In genomic region chr7:157047148-157047547, GRCh38 we compare ENCODE assay signal across 18 cellular contexts. TPM values are rescaled to one million over a fixed set of nuclear protein-coding genes. Genes with fewer than 3 reads are reported as not detected.
DNase-seq lines count a peak whose midpoint lies in the region; ATAC-seq and TF ChIP-seq lines count a peak whose summit lies in the region.
"Had no signal": no experiment of that assay in that cellular context is flagged by ENCODE, and none has a peak within 500 bp of the region (broad histone marks: within the 10 kb centered on the region; RNA-seq: fewer than 3 reads in every experiment).

No MANE protein-coding gene starts in this region.

- H3K4me1 Mint-ChIP-seq in activated CD4-positive, alpha-beta memory T cell treated with anti-CD3 and anti-CD28 coated beads, Interleukin-2, amount 10 ng/mL, durations not matched to agents 7 days and 5 days = no peaks in the 10 kb centered on the region

- H3K27me3 Mint-ChIP-seq in activated CD4-positive, alpha-beta memory T cell treated with anti-CD3 and anti-CD28 coated beads, Interleukin-2, amount 10 ng/mL, durations not matched to agents 7 days and 5 days = peaks cover 1% of the 10 kb centered on the region

- peak; percentile 34 for DNase-seq in ACHN
- peak; percentile 8 for DNase-seq in HEK293T (ENCODE audit: extremely low spot score)
- peak; percentile 25 for DNase-seq in ecto neural progenitor cell (ENCODE audit: low spot score)
- DNase-seq in kidney tubule cell (ENCODE audit: low spot score) = peak; percentile 76
- no peak for DNase-seq in activated CD4-positive, alpha-beta memory T cell treated with anti-CD3 and anti-CD28 coated beads, Interleukin-2, amount 10 ng/mL, durations not matched to agents 7 days and 5 days
- DNase-seq: BE2C, Kasumi-1, NCI-H1417, NCI-H1930, NCI-H2171, NCI-H446 treated with DMSO at 0.1 percent for 48 hours, NCI-H774, Peyer's patch, SHP77 had no signal

- H3K36me3 Mint-ChIP-seq in activated CD4-positive, alpha-beta memory T cell treated with anti-CD3 and anti-CD28 coated beads, Interleukin-2, amount 10 ng/mL, durations not matched to agents 7 days and 5 days (ENCODE audit: low read depth) = no peaks in the 10 kb centered on the region
- H3K36me3 Mint-ChIP-seq: CD8-positive, alpha-beta T cell had no signal

- no peak overlapping the region for H3K4me3 Mint-ChIP-seq in activated CD4-positive, alpha-beta memory T cell treated with anti-CD3 and anti-CD28 coated beads, Interleukin-2, amount 10 ng/mL, durations not matched to agents 7 days and 5 days
- H3K4me3 Mint-ChIP-seq: CD8-positive, alpha-beta T cell had no signal

- POLR2A ChIA-PET in HEK293T (lab: Yijun Ruan, JAX) = interaction anchor here (0.7 kb wide), 1 partner anchor 36 kb away, joined by 3 read pairs; the partner anchor contains the start of gene MNX1
- POLR2A ChIA-PET in activated CD4-positive, alpha-beta memory T cell treated with anti-CD3 and anti-CD28 coated beads, Interleukin-2, amount 10 ng/mL, durations not matched to agents 7 days and 5 days (lab: Charles Lee) = no interaction called here

- in situ Hi-C loops in ACHN (cut with HindIII; ENCODE audit: low pct_ligation_motif_present, low pct_unique_long_range_greater_than_20kb, low sequenced_read_pairs) = no loop called here

- H3K27ac Mint-ChIP-seq in activated CD4-positive, alpha-beta memory T cell treated with anti-CD3 and anti-CD28 coated beads, Interleukin-2, amount 10 ng/mL, durations not matched to agents 7 days and 5 days = no peak overlapping the region
- H3K27ac Mint-ChIP-seq: CD8-positive, alpha-beta T cell had no signal

- H3K9me3 Mint-ChIP-seq in activated CD4-positive, alpha-beta memory T cell treated with anti-CD3 and anti-CD28 coated beads, Interleukin-2, amount 10 ng/mL, durations not matched to agents 7 days and 5 days = no peaks in the 10 kb centered on the region
- H3K9me3 Mint-ChIP-seq: CD8-positive, alpha-beta T cell had no signal

- CTCF ChIA-PET in HEK293T (lab: Yijun Ruan, JAX) = no interaction called here
- CTCF ChIA-PET in activated CD4-positive, alpha-beta memory T cell treated with anti-CD3 and anti-CD28 coated beads, Interleukin-2, amount 10 ng/mL, durations not matched to agents 7 days and 5 days (lab: Charles Lee) = no interaction called here

- no peak for ATAC-seq in GM19467 (IDR thresholded peaks at IDR 0.05; ENCODE audit: unreplicated experiment)
- no peak for ATAC-seq in GM19452 (IDR thresholded peaks at IDR 0.05; ENCODE audit: unreplicated experiment)
- ATAC-seq: CD8-positive, alpha-beta T cell had no signal

TF ChIP-seq in HEK293T, 16 proteins besides CTCF, POLR2A, EP300 and RAD21:
- TF ChIP-seq FOXK2 (IDR thresholded peaks at IDR 0.05) (no peak), NFRKB (IDR thresholded peaks at IDR 0.05) (no peak), LEF1 (IDR thresholded peaks at IDR 0.05; ENCODE audit: borderline replicate concordance) (no peak), BHLHE40 (IDR thresholded peaks at IDR 0.05; ENCODE audit: borderline replicate concordance) (no peak), TARDBP (IDR thresholded peaks at IDR 0.05) (no peak), HDGF (IDR thresholded peaks at IDR 0.05; ENCODE audit: borderline replicate concordance) (no peak), SP1 (IDR thresholded peaks at IDR 0.05) (no peak), CTBP1 (IDR thresholded peaks at IDR 0.05; ENCODE audit: borderline replicate concordance) (no peak), FOXA1 (IDR thresholded peaks at IDR 0.05) (no peak), FOXM1 (IDR thresholded peaks at IDR 0.05; ENCODE audit: borderline replicate concordance) (no peak), ARNT (IDR thresholded peaks at IDR 0.05) (no peak)
- TF ChIP-seq, protein P1, sequence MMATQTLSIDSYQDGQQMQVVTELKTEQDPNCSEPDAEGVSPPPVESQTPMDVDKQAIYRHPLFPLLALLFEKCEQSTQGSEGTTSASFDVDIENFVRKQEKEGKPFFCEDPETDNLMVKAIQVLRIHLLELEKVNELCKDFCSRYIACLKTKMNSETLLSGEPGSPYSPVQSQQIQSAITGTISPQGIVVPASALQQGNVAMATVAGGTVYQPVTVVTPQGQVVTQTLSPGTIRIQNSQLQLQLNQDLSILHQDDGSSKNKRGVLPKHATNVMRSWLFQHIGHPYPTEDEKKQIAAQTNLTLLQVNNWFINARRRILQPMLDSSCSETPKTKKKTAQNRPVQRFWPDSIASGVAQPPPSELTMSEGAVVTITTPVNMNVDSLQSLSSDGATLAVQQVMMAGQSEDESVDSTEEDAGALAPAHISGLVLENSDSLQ (IDR thresholded peaks at IDR 0.05) = no peak

RNA-seq across cellular contexts. Expression of gene MNX1, which starts 36.7 kb away (rescaled TPM):
- total RNA-seq in activated CD4-positive, alpha-beta memory T cell treated with anti-CD3 and anti-CD28 coated beads, Interleukin-2, amount 10 ng/mL, durations not matched to agents 7 days and 5 days = under 1 TPM in 1 of 2 experiments, not detected in 1; 0.10 TPM
- total RNA-seq: CD8-positive, alpha-beta T cell; IMR-90 had no signal
